ENCODE assay signal across 8 cellular contexts in genomic region chr6:43369174-43370002, GRCh38. TPM values are rescaled to one million over a fixed set of nuclear protein-coding genes. Genes with fewer than 3 reads are reported as not detected.
DNase-seq lines count a peak whose midpoint lies in the region; ATAC-seq and TF ChIP-seq lines count a peak whose summit lies in the region.

Gene ZNF318, minus strand, starts transcription at chr6:43369647. Its CDS starts 282 bp downstream, at chr6:43369365.

- TF ChIP-seq CTCF in liver (IDR thresholded peaks at IDR 0.05; ENCODE audit: low read depth, low read length, missing input control): no peak

- DNase-seq in CD1c-positive myeloid dendritic cell (ENCODE audit: extremely low spot score) (peak; percentile 99), HK-2 (ENCODE audit: unreplicated experiment) (peak; percentile 95), NCI-H82 treated with DMSO at 0.1 percent for 48 hours (lab: John Stamatoyannopoulos, UW; ENCODE audit: unreplicated experiment) (peak; percentile 96), dermis microvascular lymphatic vessel endothelial cell (ENCODE audit: low read depth in 2 of 2) (peak; percentile 72 to 95)
- DNase-seq in activated CD4-positive, alpha-beta T cell treated with anti-CD3 and anti-CD28 coated beads, Interleukin-2, amount 50 U/mL, for 48 hours: peak; percentile 93 to 94
- DNase-seq in stimulated activated CD4-positive, alpha-beta T cell treated with anti-CD3 and anti-CD28 coated beads, Interleukin-4, amount 100 ng/mL, for 1 hour: peak; percentile 94

- H3K4me1 ChIP-seq in liver (ENCODE audit: control insufficient read depth in 4 of 4, insufficient read depth in 4 of 4, low read length in 3 of 4): peaks cover 2 to 15% (median 8%) of the 10 kb centered on the region in 4 donors

- peak; percentile 28 to 41 for TF ChIP-seq RAD21 in liver (IDR thresholded peaks at IDR 0.05)

- H3K27ac ChIP-seq in liver (ENCODE audit: low read depth in 1 of 2, low read length in 2 of 2): peak within 1 kb of the TSS; percentile 20 to 65

- H3K9me3 ChIP-seq in liver (ENCODE audit: control insufficient read depth in 4 of 4, low read length in 3 of 4): no peaks in the 10 kb centered on the region

- peak; percentile 82 for ATAC-seq in GM19452 (IDR thresholded peaks at IDR 0.05; ENCODE audit: unreplicated experiment)

- peak within 1 kb of the TSS; percentile 64 to 95 (median 70) for H3K4me3 ChIP-seq in liver (ENCODE audit: low read depth in 1 of 3, low read length in 3 of 3)

- H3K9ac ChIP-seq in liver (ENCODE audit: low read depth in 1 of 2, low read length in 2 of 2): peak within 1 kb of the TSS; percentile 30 to 44

- WGBS in liver: 2% methylated on average over 104 of the region's 104 CpGs

- H3K27me3 ChIP-seq in liver (ENCODE audit: control insufficient read depth in 4 of 4, insufficient read depth in 4 of 4, low read length in 3 of 4): no peaks in the 10 kb centered on the region

- peaks cover 0 to 8% (median 4%) of the 10 kb centered on the region in 4 donors for H3K36me3 ChIP-seq in liver (ENCODE audit: control insufficient read depth in 4 of 4, insufficient read depth in 3 of 4, low read depth in 1 of 4, low read length in 3 of 4)

TF ChIP-seq in liver, 16 proteins besides CTCF, POLR2A, EP300 and RAD21:
- TF ChIP-seq SP1 (IDR thresholded peaks at IDR 0.05) (peak; percentile 73), NR2F2 (IDR thresholded peaks at IDR 0.05) (peak; percentile 70), REST (IDR thresholded peaks at IDR 0.05) (peak; percentile 44), YY1 (IDR thresholded peaks at IDR 0.05) (peak; percentile 98), ATF3 (IDR thresholded peaks at IDR 0.05) (no peak), HNF4G (IDR thresholded peaks at IDR 0.05) (no peak), ZBTB33 (IDR thresholded peaks at IDR 0.05) (no peak), RXRA (IDR thresholded peaks at IDR 0.05) (peak; percentile 36 to 52), EGR1 (IDR thresholded peaks at IDR 0.05; ENCODE audit: low read depth in 2 of 2) (peak in 1 of 2 donors; percentile 30), HNF4A (conservative IDR thresholded peaks at IDR 0.05) (peak in 1 of 2 donors; percentile 11), GABPA (IDR thresholded peaks at IDR 0.05 in 1 of 2, conservative IDR thresholded peaks at IDR 0.05 in 1 of 2) (peak; percentile 55 to 75), FOXA1 (IDR thresholded peaks at IDR 0.05) (peak; percentile 43), JUND (IDR thresholded peaks at IDR 0.05) (peak in 1 of 2 donors; percentile 21)

RNA-seq across cellular contexts. Expression of gene ZNF318, which starts in this region (rescaled TPM):
- total RNA-seq in dermis microvascular lymphatic vessel endothelial cell (4.0 and 7.0 TPM in 2 replicates), liver (1 to 10 TPM; 4.4 to 9.1 TPM)
- 1 to 10 TPM; 3.6 to 4.0 TPM for polyA plus RNA-seq in liver

Comparison
In these comparisons a context has a peak if more than half of its experiments do, and no peak if none do; other contexts are left out.
1. Peak in every context shown above with its lines: DNase-seq, ATAC-seq, H3K4me3 ChIP-seq and H3K27ac ChIP-seq.